ENCODE assay signal across 8 cellular contexts in genomic region chr2:189762551-189763298, GRCh38. TPM values are rescaled to one million over a fixed set of nuclear protein-coding genes. Genes with fewer than 3 reads are reported as not detected.
DNase-seq lines count a peak whose midpoint lies in the region; ATAC-seq, FAIRE-seq and TF ChIP-seq lines count a peak whose summit lies in the region.

A gene with protein sequence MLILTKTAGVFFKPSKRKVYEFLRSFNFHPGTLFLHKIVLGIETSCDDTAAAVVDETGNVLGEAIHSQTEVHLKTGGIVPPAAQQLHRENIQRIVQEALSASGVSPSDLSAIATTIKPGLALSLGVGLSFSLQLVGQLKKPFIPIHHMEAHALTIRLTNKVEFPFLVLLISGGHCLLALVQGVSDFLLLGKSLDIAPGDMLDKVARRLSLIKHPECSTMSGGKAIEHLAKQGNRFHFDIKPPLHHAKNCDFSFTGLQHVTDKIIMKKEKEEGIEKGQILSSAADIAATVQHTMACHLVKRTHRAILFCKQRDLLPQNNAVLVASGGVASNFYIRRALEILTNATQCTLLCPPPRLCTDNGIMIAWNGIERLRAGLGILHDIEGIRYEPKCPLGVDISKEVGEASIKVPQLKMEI (minus strand): TSS chr2:189762792. CDS start chr2:189761640, 1,152 bp downstream.

- FAIRE-seq in urothelium cell line (lab: Jason Lieb, UNC), result peak; percentile 77

- ATAC-seq in HG02870 (IDR thresholded peaks at IDR 0.05; ENCODE audit: unreplicated experiment) (peak; percentile 96), left ventricle myocardium superior (peak; percentile 98)

- H3K4me3 ChIP-seq in prostate gland, result peak within 1 kb of the TSS; percentile 66 to 78

- in situ Hi-C loops in GM13976 (cut with MboI; ENCODE audit: low sequenced_read_pairs, unreplicated experiment), result no loop called here

- H3K4me1 ChIP-seq in prostate gland (replicated peaks), result no peaks in the 10 kb centered on the region

- peak; percentile 75 for DNase-seq in GM13976 (ENCODE audit: low spot score)
- DNase-seq in NCI-H146 (lab: John Stamatoyannopoulos, UW), result peak; percentile 92
- DNase-seq in T-helper 1 cell, result peak; percentile 81 to 95 (median 88)
- peak; percentile 58 to 95 (median 87) for DNase-seq in amygdala (lab: John Stamatoyannopoulos, UW)
- peak; percentile 95 for DNase-seq in left ventricle myocardium superior
- peak; percentile 91 for DNase-seq in prostate gland (ENCODE audit: low spot score)
- peak; percentile 87 for DNase-seq in urothelium cell line (ENCODE audit: low spot score)

- no peaks in the 10 kb centered on the region for H3K27me3 ChIP-seq in prostate gland (replicated peaks; ENCODE audit: insufficient read depth)

- peak; percentile 11 for TF ChIP-seq POLR2A in prostate gland (IDR thresholded peaks at IDR 0.05)

- WGBS in prostate gland, result 0% methylated on average over 33 of the region's 33 CpGs

- peak within 1 kb of the TSS; percentile 87 to 89 for H3K27ac ChIP-seq in prostate gland

- TF ChIP-seq CTCF in GM13976 (IDR thresholded peaks at IDR 0.05; ENCODE audit: borderline replicate concordance, control extremely low read depth, extremely low read depth, insufficient read depth, missing control alignments) (peak; percentile 51), prostate gland (IDR thresholded peaks at IDR 0.05) (peak in 3 of 4 experiments; percentile 13 to 42 (median 33))

- H3K36me3 ChIP-seq in prostate gland, result no peaks in the 10 kb centered on the region

- no peaks in the 10 kb centered on the region for H3K9me3 ChIP-seq in prostate gland

- intact Hi-C loops in left ventricle myocardium superior (cut with micrococcal nuclease) (no loop called here), prostate gland (cut with DNase I) (no loop called here)

RNA-seq across cellular contexts. Expression of the gene that starts here (rescaled TPM):
- total RNA-seq in left ventricle myocardium superior (12.6 TPM), prostate gland (10 to 100 TPM; 11.7 to 13.7 TPM)

Comparison
In these comparisons a context has a peak if more than half of its experiments do, and no peak if none do; other contexts are left out.
1. Peak in every context shown above with its lines: DNase-seq, ATAC-seq, H3K4me3 ChIP-seq and H3K27ac ChIP-seq.